1 cellular context compared by ENCODE assay signal in the genomic region with DNA sequence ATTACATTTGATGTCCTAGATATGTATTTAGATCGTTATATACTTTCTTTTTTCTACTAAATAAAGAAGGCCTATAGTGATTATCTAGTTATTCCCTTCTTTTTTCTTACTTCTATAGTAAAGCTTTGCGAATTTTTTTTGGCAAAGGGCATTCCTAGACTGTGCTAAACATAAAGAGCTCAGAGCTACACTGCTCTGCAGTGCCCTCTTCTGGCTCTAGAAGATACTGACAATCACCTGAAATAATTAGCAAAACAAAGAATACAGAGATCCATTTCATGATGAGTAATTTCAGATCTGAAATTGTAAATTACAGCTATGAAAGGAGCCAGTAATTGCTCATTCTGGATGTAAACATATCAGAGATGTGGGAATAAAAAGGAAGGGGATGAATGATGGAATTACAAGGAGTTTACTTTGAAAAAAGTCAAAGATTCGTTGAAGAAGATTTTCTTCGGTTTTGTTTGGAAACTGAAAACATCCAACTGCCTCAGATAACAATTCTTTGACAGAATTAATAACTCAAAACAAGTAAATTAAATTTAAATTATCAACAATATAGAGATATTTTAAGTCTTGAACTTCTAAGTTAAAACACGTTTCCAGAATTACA.
TF ChIP-seq lines count a peak whose summit lies in the region.

No MANE protein-coding gene starts in this region.

TF ChIP-seq in WTC11, 78 proteins besides CTCF, POLR2A, EP300 and RAD21 (continued from another document):
- TF ChIP-seq, protein P1, sequence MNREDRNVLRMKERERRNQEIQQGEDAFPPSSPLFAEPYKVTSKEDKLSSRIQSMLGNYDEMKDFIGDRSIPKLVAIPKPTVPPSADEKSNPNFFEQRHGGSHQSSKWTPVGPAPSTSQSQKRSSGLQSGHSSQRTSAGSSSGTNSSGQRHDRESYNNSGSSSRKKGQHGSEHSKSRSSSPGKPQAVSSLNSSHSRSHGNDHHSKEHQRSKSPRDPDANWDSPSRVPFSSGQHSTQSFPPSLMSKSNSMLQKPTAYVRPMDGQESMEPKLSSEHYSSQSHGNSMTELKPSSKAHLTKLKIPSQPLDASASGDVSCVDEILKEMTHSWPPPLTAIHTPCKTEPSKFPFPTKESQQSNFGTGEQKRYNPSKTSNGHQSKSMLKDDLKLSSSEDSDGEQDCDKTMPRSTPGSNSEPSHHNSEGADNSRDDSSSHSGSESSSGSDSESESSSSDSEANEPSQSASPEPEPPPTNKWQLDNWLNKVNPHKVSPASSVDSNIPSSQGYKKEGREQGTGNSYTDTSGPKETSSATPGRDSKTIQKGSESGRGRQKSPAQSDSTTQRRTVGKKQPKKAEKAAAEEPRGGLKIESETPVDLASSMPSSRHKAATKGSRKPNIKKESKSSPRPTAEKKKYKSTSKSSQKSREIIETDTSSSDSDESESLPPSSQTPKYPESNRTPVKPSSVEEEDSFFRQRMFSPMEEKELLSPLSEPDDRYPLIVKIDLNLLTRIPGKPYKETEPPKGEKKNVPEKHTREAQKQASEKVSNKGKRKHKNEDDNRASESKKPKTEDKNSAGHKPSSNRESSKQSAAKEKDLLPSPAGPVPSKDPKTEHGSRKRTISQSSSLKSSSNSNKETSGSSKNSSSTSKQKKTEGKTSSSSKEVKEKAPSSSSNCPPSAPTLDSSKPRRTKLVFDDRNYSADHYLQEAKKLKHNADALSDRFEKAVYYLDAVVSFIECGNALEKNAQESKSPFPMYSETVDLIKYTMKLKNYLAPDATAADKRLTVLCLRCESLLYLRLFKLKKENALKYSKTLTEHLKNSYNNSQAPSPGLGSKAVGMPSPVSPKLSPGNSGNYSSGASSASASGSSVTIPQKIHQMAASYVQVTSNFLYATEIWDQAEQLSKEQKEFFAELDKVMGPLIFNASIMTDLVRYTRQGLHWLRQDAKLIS (CRISPR knock-in tag; IDR thresholded peaks at IDR 0.05; ENCODE audit: borderline replicate concordance) = no peak
- TF ChIP-seq, protein P2, sequence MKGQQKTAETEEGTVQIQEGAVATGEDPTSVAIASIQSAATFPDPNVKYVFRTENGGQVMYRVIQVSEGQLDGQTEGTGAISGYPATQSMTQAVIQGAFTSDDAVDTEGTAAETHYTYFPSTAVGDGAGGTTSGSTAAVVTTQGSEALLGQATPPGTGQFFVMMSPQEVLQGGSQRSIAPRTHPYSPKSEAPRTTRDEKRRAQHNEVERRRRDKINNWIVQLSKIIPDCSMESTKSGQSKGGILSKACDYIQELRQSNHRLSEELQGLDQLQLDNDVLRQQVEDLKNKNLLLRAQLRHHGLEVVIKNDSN (CRISPR knock-in tag; IDR thresholded peaks at IDR 0.05) = no peak
